Comparison of ENCODE assay signal across 1 cellular context in the genomic region with DNA sequence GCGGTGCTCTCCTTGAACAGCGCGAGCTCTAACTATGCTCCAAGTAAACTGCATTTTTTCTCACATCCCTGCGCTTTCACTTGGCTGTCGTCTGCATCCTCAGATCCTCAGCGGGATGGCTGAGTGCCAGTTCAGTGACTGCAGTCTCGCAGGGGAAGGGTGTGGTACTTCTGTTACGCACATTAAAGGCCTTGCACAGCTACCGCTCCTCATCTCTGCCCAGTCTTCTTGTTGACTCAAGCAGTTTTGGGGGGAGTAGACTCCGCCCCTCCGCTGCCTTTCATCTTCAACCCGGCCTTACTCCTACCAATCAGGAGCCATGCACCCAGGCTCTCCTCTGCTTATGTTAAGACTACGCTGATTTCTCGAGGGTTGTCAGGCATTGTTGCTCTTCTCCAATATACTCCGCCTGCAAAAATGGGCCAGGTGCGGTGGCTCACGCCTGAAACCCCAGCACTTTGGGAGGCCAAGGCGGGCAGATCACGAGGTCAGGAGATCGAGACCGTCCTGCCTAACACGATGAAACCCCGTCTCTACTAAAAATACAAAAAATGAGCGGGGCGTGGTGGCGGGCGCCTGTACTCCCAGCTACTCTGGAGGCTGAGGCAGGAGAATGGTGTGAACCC.
TF ChIP-seq lines count a peak whose summit lies in the region.

No MANE protein-coding gene starts in this region.

TF ChIP-seq in A549, 52 proteins besides CTCF, POLR2A, EP300 and RAD21:
- TF ChIP-seq RFX5 (IDR thresholded peaks at IDR 0.05) (0 out of 2 replicates have a peak, but pooled peaks have one; percentile 22), MAZ (IDR thresholded peaks at IDR 0.05; ENCODE audit: borderline replicate concordance, low read depth, low read length) (no peak), RNF2 (IDR thresholded peaks at IDR 0.05; ENCODE audit: borderline replicate concordance, low read depth) (no peak), MYC (IDR thresholded peaks at IDR 0.05; ENCODE audit: borderline replicate concordance, low read length) (no peak), CBX8 (IDR thresholded peaks at IDR 0.05) (no peak), CEBPB (IDR thresholded peaks at IDR 0.05) (no peak), FOSL2 (IDR thresholded peaks at IDR 0.05) (no peak), FOSL2 (CRISPR knock-in tag; IDR thresholded peaks at IDR 0.05) (peak; percentile 9; the same call in 1 of the 2 replicates), MAFK (IDR thresholded peaks at IDR 0.05; ENCODE audit: partially characterized antibody) (peak; percentile 80), FOXS1 (CRISPR knock-in tag; IDR thresholded peaks at IDR 0.05) (no peak), FOSB (CRISPR knock-in tag; IDR thresholded peaks at IDR 0.05) (no peak)
- TF ChIP-seq, protein P1, sequence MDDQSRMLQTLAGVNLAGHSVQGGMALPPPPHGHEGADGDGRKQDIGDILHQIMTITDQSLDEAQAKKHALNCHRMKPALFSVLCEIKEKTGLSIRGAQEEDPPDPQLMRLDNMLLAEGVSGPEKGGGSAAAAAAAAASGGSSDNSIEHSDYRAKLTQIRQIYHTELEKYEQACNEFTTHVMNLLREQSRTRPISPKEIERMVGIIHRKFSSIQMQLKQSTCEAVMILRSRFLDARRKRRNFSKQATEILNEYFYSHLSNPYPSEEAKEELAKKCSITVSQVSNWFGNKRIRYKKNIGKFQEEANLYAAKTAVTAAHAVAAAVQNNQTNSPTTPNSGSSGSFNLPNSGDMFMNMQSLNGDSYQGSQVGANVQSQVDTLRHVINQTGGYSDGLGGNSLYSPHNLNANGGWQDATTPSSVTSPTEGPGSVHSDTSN (IDR thresholded peaks at IDR 0.05): peak; percentile 22; the same call in 1 of the 2 replicates
- TF ChIP-seq, protein P2, sequence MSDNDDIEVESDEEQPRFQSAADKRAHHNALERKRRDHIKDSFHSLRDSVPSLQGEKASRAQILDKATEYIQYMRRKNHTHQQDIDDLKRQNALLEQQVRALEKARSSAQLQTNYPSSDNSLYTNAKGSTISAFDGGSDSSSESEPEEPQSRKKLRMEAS (IDR thresholded peaks at IDR 0.05): peak; percentile 59
- TF ChIP-seq, protein P3, sequence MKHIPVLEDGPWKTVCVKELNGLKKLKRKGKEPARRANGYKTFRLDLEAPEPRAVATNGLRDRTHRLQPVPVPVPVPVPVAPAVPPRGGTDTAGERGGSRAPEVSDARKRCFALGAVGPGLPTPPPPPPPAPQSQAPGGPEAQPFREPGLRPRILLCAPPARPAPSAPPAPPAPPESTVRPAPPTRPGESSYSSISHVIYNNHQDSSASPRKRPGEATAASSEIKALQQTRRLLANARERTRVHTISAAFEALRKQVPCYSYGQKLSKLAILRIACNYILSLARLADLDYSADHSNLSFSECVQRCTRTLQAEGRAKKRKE (CRISPR knock-in tag; IDR thresholded peaks at IDR 0.05; ENCODE audit: low read depth): no peak
- TF ChIP-seq, protein P4, sequence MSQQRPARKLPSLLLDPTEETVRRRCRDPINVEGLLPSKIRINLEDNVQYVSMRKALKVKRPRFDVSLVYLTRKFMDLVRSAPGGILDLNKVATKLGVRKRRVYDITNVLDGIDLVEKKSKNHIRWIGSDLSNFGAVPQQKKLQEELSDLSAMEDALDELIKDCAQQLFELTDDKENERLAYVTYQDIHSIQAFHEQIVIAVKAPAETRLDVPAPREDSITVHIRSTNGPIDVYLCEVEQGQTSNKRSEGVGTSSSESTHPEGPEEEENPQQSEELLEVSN (IDR thresholded peaks at IDR 0.05; ENCODE audit: borderline replicate concordance, low read depth): no peak
